Comparison of ENCODE assay signal across 10 cellular contexts in genomic region chr10:47311193-47311899, GRCh38. TPM values are rescaled to one million over a fixed set of nuclear protein-coding genes. Genes with fewer than 3 reads are reported as not detected.
DNase-seq lines count a peak whose midpoint lies in the region; ATAC-seq and TF ChIP-seq lines count a peak whose summit lies in the region.
"Had no signal": no experiment of that assay in that cellular context is flagged by ENCODE, and none has a peak within 500 bp of the region (broad histone marks: within the 10 kb centered on the region; RNA-seq: fewer than 3 reads in every experiment).

No MANE protein-coding gene starts in this region.

- H3K27ac ChIP-seq in SU-DHL-6 (ENCODE audit: low read depth, low read length) (no peak overlapping the region), hepatocyte (no peak overlapping the region)
- H3K27ac ChIP-seq: brain microvascular endothelial cell had no signal

- H3K36me3 ChIP-seq in SU-DHL-6 (ENCODE audit: low read length) (no peaks in the 10 kb centered on the region), hepatocyte (replicated peaks; ENCODE audit: insufficient read depth, low read depth) (no peaks in the 10 kb centered on the region)
- H3K36me3 ChIP-seq: brain microvascular endothelial cell had no signal

- peak overlapping the region; percentile 49 for H3K4me3 Mint-ChIP-seq in activated naive CD8-positive, alpha-beta T cell

- H3K4me2 ChIP-seq in SU-DHL-6 (ENCODE audit: low read depth, low read length, poor library complexity, severe bottlenecking) (no peak overlapping the region), hepatocyte (no peak overlapping the region)

- DNase-seq in SHP77 (lab: John Stamatoyannopoulos, UW) (peak; percentile 6 to 31), SHP77 treated with DMSO at 0.1 percent for 48 hours (lab: John Stamatoyannopoulos, UW) (no peak), NCI-H69 (lab: John Stamatoyannopoulos, UW) (no peak), hepatocyte (ENCODE audit: low spot score) (no peak)
- peak; percentile 34 for DNase-seq in stimulated activated CD8-positive, alpha-beta memory T cell treated with anti-CD3 and anti-CD28 coated beads, Interleukin-4, amount 100 ng/mL, for 48 hours

- H3K27me3 ChIP-seq in SU-DHL-6 (ENCODE audit: low read length) (no peaks in the 10 kb centered on the region), hepatocyte (peaks cover 5% of the 10 kb centered on the region)
- H3K27me3 ChIP-seq: brain microvascular endothelial cell had no signal

- WGBS in hepatocyte (ENCODE audit: low lambda C conversion rate, missing lambda C conversion rate), result 65% methylated on average over 9 of the region's 9 CpGs

- peaks cover 11% of the 10 kb centered on the region for H3K4me1 ChIP-seq in hepatocyte (ENCODE audit: insufficient read depth)

- H3K9ac ChIP-seq in SU-DHL-6 (ENCODE audit: low read length), result no peak overlapping the region

- peak overlapping the region; percentile 12 for H2AFZ ChIP-seq in SU-DHL-6 (ENCODE audit: low read depth, low read length, severe bottlenecking)
- no peak overlapping the region for H2AFZ ChIP-seq in hepatocyte

- H3K9me3 Mint-ChIP-seq in activated naive CD8-positive, alpha-beta T cell (ENCODE audit: low read depth), result no peaks in the 10 kb centered on the region

- H3K9me2 ChIP-seq in SU-DHL-6 (replicated peaks; ENCODE audit: insufficient read depth, low read length) (no peaks in the 10 kb centered on the region), hepatocyte (replicated peaks; ENCODE audit: insufficient read depth) (no peaks in the 10 kb centered on the region)

- H3K4me1 Mint-ChIP-seq in activated naive CD8-positive, alpha-beta T cell (ENCODE audit: low read depth), result peaks cover 36% of the 10 kb centered on the region

- no peaks in the 10 kb centered on the region for H3K27me3 Mint-ChIP-seq in activated naive CD8-positive, alpha-beta T cell

- no peaks in the 10 kb centered on the region for H3K9me3 ChIP-seq in SU-DHL-6 (ENCODE audit: insufficient read depth, low read length)
- H3K9me3 ChIP-seq in hepatocyte (ENCODE audit: low read depth), result no peaks in the 10 kb centered on the region

- TF ChIP-seq CTCF in SU-DHL-6 (IDR thresholded peaks at IDR 0.05; ENCODE audit: insufficient read depth, low read length, poor library complexity, severe bottlenecking), result no peak
- TF ChIP-seq CTCF in hepatocyte (IDR thresholded peaks at IDR 0.05; ENCODE audit: poor library complexity), result no peak

- H3K4me3 ChIP-seq in SU-DHL-6 (ENCODE audit: insufficient read depth, low read length, poor library complexity, severe bottlenecking) (no peak overlapping the region), hepatocyte (no peak overlapping the region)

- ATAC-seq in HG03159 (IDR thresholded peaks at IDR 0.05; ENCODE audit: unreplicated experiment), result no peak

- H3F3A ChIP-seq in SU-DHL-6 (ENCODE audit: insufficient read depth), result no peaks in the 10 kb centered on the region

- no peaks in the 10 kb centered on the region for H3K36me3 Mint-ChIP-seq in activated naive CD8-positive, alpha-beta T cell

- H4K20me1 ChIP-seq in SU-DHL-6 (ENCODE audit: low read depth, low read length) (no peaks in the 10 kb centered on the region), hepatocyte (ENCODE audit: insufficient read depth, poor library complexity, severe bottlenecking) (no peaks in the 10 kb centered on the region)

- no peaks in the 10 kb centered on the region for H3K79me2 ChIP-seq in SU-DHL-6 (ENCODE audit: insufficient read depth, low read length)
- no peaks in the 10 kb centered on the region for H3K79me2 ChIP-seq in hepatocyte

- H3K27ac Mint-ChIP-seq in activated naive CD8-positive, alpha-beta T cell, result peak overlapping the region; percentile 84

RNA-seq across cellular contexts. Expression of gene GDF2, which starts 10.9 kb away (rescaled TPM):
- total RNA-seq in hepatocyte, result not detected in 2 replicates
- 0.39 TPM in 1 of 2 replicates, not detected in the other for polyA plus RNA-seq in hepatocyte
- total RNA-seq: skeletal muscle tissue had no signal

RNA-seq across cellular contexts. Expression of gene GDF10, which starts 11.3 kb away (rescaled TPM):
- total RNA-seq in hepatocyte, result 2.3 and 2.5 TPM in 2 replicates
- 3.3 and 5.7 TPM in 2 replicates for polyA plus RNA-seq in hepatocyte

RNA-seq across cellular contexts. Expression of gene RBP3, which starts 36.8 kb away (rescaled TPM):
- 0.53 and 0.56 TPM in 2 replicates for total RNA-seq in hepatocyte
- 1.1 and 1.3 TPM in 2 replicates for polyA plus RNA-seq in hepatocyte
- total RNA-seq: skeletal muscle tissue had no signal

Comparison
In these comparisons a context has a peak if more than half of its experiments do, and no peak if none do; other contexts are left out.
1. DNase-seq: peak in SHP77 (2 of 2) and stimulated activated CD8-positive, alpha-beta memory T cell treated with anti-CD3 and anti-CD28 coated beads, Interleukin-4, amount 100 ng/mL, for 48 hours (single experiment); none in SHP77 treated with DMSO at 0.1 percent for 48 hours (single experiment), NCI-H69 (single experiment) and hepatocyte (single experiment).